15 cellular contexts compared by ENCODE assay signal in genomic region chr9:127829205-127829935, GRCh38. TPM values are rescaled to one million over a fixed set of nuclear protein-coding genes. Genes with fewer than 3 reads are reported as not detected.
DNase-seq lines count a peak whose midpoint lies in the region; ATAC-seq and TF ChIP-seq lines count a peak whose summit lies in the region.
"Had no signal": no experiment of that assay in that cellular context is flagged by ENCODE, and none has a peak within 500 bp of the region (broad histone marks: within the 10 kb centered on the region; RNA-seq: fewer than 3 reads in every experiment).

No MANE protein-coding gene starts in this region.

- H3K4ac ChIP-seq in IMR-90 (ENCODE audit: low read depth, low read length), result peak overlapping the region; percentile 67

- no peak overlapping the region; the same call in 1 of the 2 replicates for H3K18ac ChIP-seq in IMR-90 (ENCODE audit: low read depth, low read length)

- TF ChIP-seq RAD21 in IMR-90 (IDR thresholded peaks at IDR 0.05; ENCODE audit: low read length), result no peak

- peak overlapping the region; percentile 21; the same call in 1 of the 2 replicates for H4K91ac ChIP-seq in IMR-90 (ENCODE audit: insufficient read depth, low read depth, low read length)

- H3K4me1 ChIP-seq in IMR-90 (ENCODE audit: control insufficient read depth, insufficient read depth, low read length) (peaks cover 14% of the 10 kb centered on the region), mucosa of rectum (ENCODE audit: control insufficient read depth in 2 of 2, insufficient read depth in 2 of 2, low read length in 2 of 2) (peaks cover 4 to 18% of the 10 kb centered on the region in 2 donors), stomach (peaks cover 21 to 48% (median 37%) of the 10 kb centered on the region in 4 donors)

- H3K27ac ChIP-seq in IMR-90 (ENCODE audit: insufficient read depth, low read length), result peak overlapping the region; percentile 73; the same call in 1 of the 2 replicates
- H3K27ac ChIP-seq in coronary artery, result peak overlapping the region; percentile 88 to 91
- H3K27ac ChIP-seq in mucosa of rectum (ENCODE audit: low read depth in 2 of 2, low read length in 2 of 2), result peak overlapping the region; percentile 21 to 39
- H3K27ac ChIP-seq in stomach, result peak overlapping the region; percentile 57 to 83 (median 76)
- H3K27ac ChIP-seq: PC-9 had no signal

- in situ Hi-C loops in IMR-90 (cut with MboI; ENCODE audit: low sequenced_read_pairs), result no loop called here

- H3K4me3 ChIP-seq in IMR-90 (ENCODE audit: insufficient read depth, low read depth, low read length) (no peak overlapping the region), coronary artery (no peak overlapping the region), mucosa of rectum (ENCODE audit: low read length in 2 of 2) (no peak overlapping the region), stomach (no peak overlapping the region)
- H3K4me3 ChIP-seq: PC-9 had no signal

- H3K4me1 Mint-ChIP-seq in activated CD4-positive, alpha-beta T cell treated with anti-CD3 and anti-CD28 coated beads for 36 hours, result peaks cover 13% of the 10 kb centered on the region

- H4K20me1 ChIP-seq in IMR-90 (ENCODE audit: insufficient read depth, low read length), result no peaks in the 10 kb centered on the region

- H3K9me3 Mint-ChIP-seq in activated CD4-positive, alpha-beta T cell treated with anti-CD3 and anti-CD28 coated beads for 36 hours (ENCODE audit: low read depth), result no peaks in the 10 kb centered on the region
- H3K9me3 Mint-ChIP-seq: activated naive CD4-positive, alpha-beta T cell treated with anti-CD3 and anti-CD28 coated beads, Interleukin-2, amount 10 ng/mL, durations not matched to agents 7 days and 5 days; T-helper 2 cell treated with Interferon-gamma antibody and Interleukin-4, amounts not matched to agents 5 μg/mL and 100 μg/mL, for 36 hours had no signal

- no peak for ATAC-seq in IMR-90 (ENCODE audit: low read depth)
- ATAC-seq in activated CD4-positive, alpha-beta T cell treated with anti-CD3 and anti-CD28 coated beads for 36 hours, result no peak

- no peak overlapping the region for H3K4me2 ChIP-seq in IMR-90 (ENCODE audit: low read depth, low read length)
- H3K4me2 ChIP-seq: PC-9 had no signal

- peaks cover 17 to 65% of the 10 kb centered on the region in 2 experiments; a peak in 3 of 4 replicates for H3K79me1 ChIP-seq in IMR-90 (ENCODE audit: low read depth in 1 of 2, low read length in 2 of 2)

- no peaks in the 10 kb centered on the region for H3K27me3 ChIP-seq in IMR-90 (ENCODE audit: control insufficient read depth, insufficient read depth, low read length)
- no peaks in the 10 kb centered on the region for H3K27me3 ChIP-seq in mucosa of rectum (ENCODE audit: control insufficient read depth in 2 of 2, insufficient read depth in 2 of 2, low read length in 2 of 2)
- H3K27me3 ChIP-seq in stomach, result no peaks in the 10 kb centered on the region

- H3K9ac ChIP-seq in IMR-90 (ENCODE audit: low read depth, low read length) (no peak overlapping the region), mucosa of rectum (ENCODE audit: low read depth in 1 of 2, low read length in 2 of 2) (no peak overlapping the region)

- TF ChIP-seq POLR2A in IMR-90 (IDR thresholded peaks at IDR 0.05; ENCODE audit: low read depth, low read length), result no peak
- no peak for TF ChIP-seq POLR2A in stomach (IDR thresholded peaks at IDR 0.05)

- TF ChIP-seq CTCF in IMR-90 (conservative IDR thresholded peaks at IDR 0.05; ENCODE audit: low read depth, low read length), result no peak
- TF ChIP-seq CTCF in coronary artery (IDR thresholded peaks at IDR 0.05), result no peak
- no peak for TF ChIP-seq CTCF in stomach (IDR thresholded peaks at IDR 0.05)

- H3K4me3 Mint-ChIP-seq in activated CD4-positive, alpha-beta T cell treated with anti-CD3 and anti-CD28 coated beads for 36 hours, result no peak overlapping the region
- H3K4me3 Mint-ChIP-seq: activated naive CD4-positive, alpha-beta T cell treated with anti-CD3 and anti-CD28 coated beads, Interleukin-2, amount 10 ng/mL, durations not matched to agents 7 days and 5 days; T-helper 2 cell treated with Interferon-gamma antibody and Interleukin-4, amounts not matched to agents 5 μg/mL and 100 μg/mL, for 36 hours had no signal

- 0 out of 3 replicates have a peak overlapping the region, but pooled peaks have one; percentile 5 for H2BK15ac ChIP-seq in IMR-90 (ENCODE audit: low read depth, low read length)

- BruUV-seq in IMR-90 (replicated peaks; lab: Mats Ljungman, UMichigan), result no TSS peak

- H2AK5ac ChIP-seq in IMR-90 (ENCODE audit: low read depth, low read length), result peak overlapping the region; percentile 33; the same call in 1 of the 2 replicates

- H3K27ac Mint-ChIP-seq in activated CD4-positive, alpha-beta T cell treated with anti-CD3 and anti-CD28 coated beads for 36 hours, result no peak overlapping the region
- H3K27ac Mint-ChIP-seq: activated naive CD4-positive, alpha-beta T cell treated with anti-CD3 and anti-CD28 coated beads, Interleukin-2, amount 10 ng/mL, durations not matched to agents 7 days and 5 days; T-helper 2 cell treated with Interferon-gamma antibody and Interleukin-4, amounts not matched to agents 5 μg/mL and 100 μg/mL, for 36 hours had no signal

- H2BK5ac ChIP-seq in IMR-90 (ENCODE audit: low read depth, low read length, poor library complexity, severe bottlenecking), result peak overlapping the region; percentile 44

- no peak for TF ChIP-seq EP300 in stomach (IDR thresholded peaks at IDR 0.05)

- peak overlapping the region; percentile 54 for H4K5ac ChIP-seq in IMR-90 (ENCODE audit: low read depth, low read length)

- no peak overlapping the region for H4K8ac ChIP-seq in IMR-90 (ENCODE audit: low read depth in 2 of 2, low read length in 2 of 2)

- peaks cover 2% of the 10 kb centered on the region for H3K36me3 Mint-ChIP-seq in activated CD4-positive, alpha-beta T cell treated with anti-CD3 and anti-CD28 coated beads for 36 hours (ENCODE audit: low read depth)

- dilution Hi-C loops in IMR-90 (cut with HindIII; ENCODE audit: low sequenced_read_pairs, unreplicated experiment), result no loop called here

- DNase-seq in IMR-90 (no peak), coronary artery (ENCODE audit: low spot score) (no peak), stomach (no peak), NCI-H510A (lab: John Stamatoyannopoulos, UW) (no peak), NCI-H2196 (lab: John Stamatoyannopoulos, UW; ENCODE audit: unreplicated experiment) (no peak)
- DNase-seq in stimulated activated CD8-positive, alpha-beta memory T cell treated with anti-CD3 and anti-CD28 coated beads, Interleukin-4, amount 100 ng/mL, for 48 hours, result no peak
- no peak for DNase-seq in activated CD4-positive, alpha-beta T cell treated with anti-CD3 and anti-CD28 coated beads for 36 hours
- DNase-seq: activated CD4-positive, alpha-beta T cell treated with anti-CD3 and anti-CD28 coated beads, Interleukin-2, amount 50 U/mL, for 4 hours; activated naive CD4-positive, alpha-beta T cell treated with anti-CD3 and anti-CD28 coated beads, Interleukin-2, amount 10 ng/mL, durations not matched to agents 7 days and 5 days; kidney glomerular epithelial cell; PC-9; stimulated activated CD4-positive, alpha-beta T cell treated with anti-CD3 and anti-CD28 coated beads, Interleukin-4, amount 100 ng/mL, for 4 hours had no signal

- WGBS in IMR-90 (ENCODE audit: extremely low coverage in 2 of 2, insufficient read length in 1 of 2), 2 experiments, result 80% methylated on average over 1 of the region's 6 CpGs; no CpG with 5 or more reads in 1 of the 2 experiments
- 80 to 87% (median 84%) methylated on average over 5 to 6 of the region's 6 CpGs for WGBS in stomach, 5 donors

- intact Hi-C loops in IMR-90 (cut with micrococcal nuclease) (no loop called here), stomach (cut with DNase I; ENCODE audit: low total_unique reads) (no loop called here)
- intact Hi-C loops in activated CD4-positive, alpha-beta T cell treated with anti-CD3 and anti-CD28 coated beads for 36 hours (cut with DNase I, micrococcal nuclease), result no loop called here

- H3K9me1 ChIP-seq in IMR-90 (ENCODE audit: insufficient read depth, low read length), result peaks cover 12% of the 10 kb centered on the region

- POLR2A ChIA-PET in IMR-90 (lab: Charles Lee; ENCODE audit: unreplicated experiment), result no interaction called here
- POLR2A ChIA-PET in activated CD4-positive, alpha-beta T cell treated with anti-CD3 and anti-CD28 coated beads for 36 hours (lab: Charles Lee), result interaction anchor here (0.6 kb wide), 1 partner anchor 510 kb away, joined by 3 read pairs; no protein-coding TSS in a partner anchor

- peak overlapping the region; percentile 42 for H2AK9ac ChIP-seq in IMR-90 (replicated peaks; ENCODE audit: low read depth, low read length, poor library complexity)

- H3K56ac ChIP-seq in IMR-90 (ENCODE audit: extremely low read depth, insufficient read depth, low read length), result no peak overlapping the region

- CTCF ChIA-PET in IMR-90 (lab: Yijun Ruan, JAX), result interaction anchor here (0.7 kb wide), 1 partner anchor 41 kb away, joined by 3 read pairs; no protein-coding TSS in a partner anchor
- CTCF ChIA-PET in activated CD4-positive, alpha-beta T cell treated with anti-CD3 and anti-CD28 coated beads for 36 hours (lab: Charles Lee), result no interaction called here

- no peak overlapping the region for H3K14ac ChIP-seq in IMR-90 (replicated peaks; ENCODE audit: low read depth, low read length)

- 0 out of 2 replicates have a peak overlapping the region, but pooled peaks have one; percentile 29 for H2BK20ac ChIP-seq in IMR-90 (ENCODE audit: low read depth, low read length)

- no peaks in the 10 kb centered on the region for H3K9me3 ChIP-seq in IMR-90 (ENCODE audit: control insufficient read depth, insufficient read depth, low read length)
- no peaks in the 10 kb centered on the region for H3K9me3 ChIP-seq in mucosa of rectum (ENCODE audit: control insufficient read depth in 2 of 2, low read length in 2 of 2)
- H3K9me3 ChIP-seq in stomach, result no peaks in the 10 kb centered on the region

- no peak overlapping the region for H2AFZ ChIP-seq in IMR-90 (replicated peaks; ENCODE audit: low read length, poor library complexity)
- H2AFZ ChIP-seq: PC-9 had no signal

- H3K23ac ChIP-seq in IMR-90 (ENCODE audit: low read depth, low read length), result peak overlapping the region; percentile 20; the same call in 1 of the 2 replicates

- no peak overlapping the region for H2BK120ac ChIP-seq in IMR-90 (ENCODE audit: low read depth, low read length)

- peaks cover 24% of the 10 kb centered on the region for H3K36me3 ChIP-seq in IMR-90 (ENCODE audit: control insufficient read depth, insufficient read depth, low read length)
- peaks cover 4 to 6% of the 10 kb centered on the region in 2 donors for H3K36me3 ChIP-seq in mucosa of rectum (ENCODE audit: control insufficient read depth in 2 of 2, insufficient read depth in 2 of 2, low read length in 2 of 2)
- H3K36me3 ChIP-seq in stomach, result peaks cover 6 to 20% (median 15%) of the 10 kb centered on the region in 4 donors

- no peaks in the 10 kb centered on the region for H3K27me3 Mint-ChIP-seq in activated CD4-positive, alpha-beta T cell treated with anti-CD3 and anti-CD28 coated beads for 36 hours
- H3K27me3 Mint-ChIP-seq: activated naive CD4-positive, alpha-beta T cell treated with anti-CD3 and anti-CD28 coated beads, Interleukin-2, amount 10 ng/mL, durations not matched to agents 7 days and 5 days had no signal

RNA-seq across cellular contexts. Expression of gene ENG, which starts 25.1 kb away (rescaled TPM):
- total RNA-seq in IMR-90 (2012; rRNA removed), result 3.6 and 4.2 TPM in 2 replicates
- 73.9 and 83.3 TPM in 2 replicates for polyA plus RNA-seq in IMR-90 (2012; rRNA removed)
- 39.1 and 101 TPM in 2 replicates for polyA plus RNA-seq in IMR-90 (2012; cell fraction: cytosol; rRNA removed)
- polyA plus RNA-seq in IMR-90 (2012; cell fraction: nucleus; rRNA removed; ENCODE audit: low replicate concordance), result 36.4 and 102 TPM in 2 replicates
- total RNA-seq in stomach, result 10 to 100 TPM in 4 of 5 donors, 1 to 10 TPM in 1; 4.0 to 58.5 (median 44.3) TPM
- 10 to 100 TPM; 16.0 to 28.8 (median 21.5) TPM for polyA plus RNA-seq in stomach
- total RNA-seq in activated CD4-positive, alpha-beta T cell treated with anti-CD3 and anti-CD28 coated beads for 36 hours, result 10 to 100 TPM; 13.9 to 15.2 TPM

RNA-seq across cellular contexts. Expression of gene FPGS, which starts 26.7 kb away (rescaled TPM):
- 43.9 and 45.5 TPM in 2 replicates for total RNA-seq in IMR-90 (2012; rRNA removed)
- 71.5 and 75.7 TPM in 2 replicates for polyA plus RNA-seq in IMR-90 (2012; rRNA removed)
- polyA plus RNA-seq in IMR-90 (2012; cell fraction: cytosol; rRNA removed), result 39.9 and 56.3 TPM in 2 replicates
- 94.7 and 201 TPM in 2 replicates for polyA plus RNA-seq in IMR-90 (2012; cell fraction: nucleus; rRNA removed; ENCODE audit: low replicate concordance)
- 100 to 1,000 TPM in 2 of 5 donors, 10 to 100 TPM in 3; 67.0 to 235 (median 97.1) TPM for total RNA-seq in stomach
- 10 to 100 TPM; 29.1 to 42.7 (median 30.2) TPM for polyA plus RNA-seq in stomach
- total RNA-seq in activated CD4-positive, alpha-beta T cell treated with anti-CD3 and anti-CD28 coated beads for 36 hours, result 10 to 100 TPM; 71.9 to 80.4 TPM

RNA-seq across cellular contexts. Expression of gene CDK9, which starts 43.5 kb away (rescaled TPM):
- total RNA-seq in IMR-90 (2012; rRNA removed), result 28.9 and 30.3 TPM in 2 replicates
- polyA plus RNA-seq in IMR-90 (2012; rRNA removed), result 49.9 and 52.1 TPM in 2 replicates
- 34.4 and 54.3 TPM in 2 replicates for polyA plus RNA-seq in IMR-90 (2012; cell fraction: cytosol; rRNA removed)
- 140 and 177 TPM in 2 replicates for polyA plus RNA-seq in IMR-90 (2012; cell fraction: nucleus; rRNA removed; ENCODE audit: low replicate concordance)
- total RNA-seq in stomach, result 100 to 1,000 TPM in 1 of 5 donors, 10 to 100 TPM in 4; 42.8 to 114 (median 92.7) TPM
- polyA plus RNA-seq in stomach, result 10 to 100 TPM; 25.3 to 34.7 (median 34.4) TPM
- 10 to 100 TPM; 63.8 to 80.4 TPM for total RNA-seq in activated CD4-positive, alpha-beta T cell treated with anti-CD3 and anti-CD28 coated beads for 36 hours

RNA-seq across cellular contexts. Expression of gene AK1, which starts 48.1 kb away (rescaled TPM):
- total RNA-seq in IMR-90 (2012; rRNA removed), result 44.8 and 51.4 TPM in 2 replicates
- 119 and 126 TPM in 2 replicates for polyA plus RNA-seq in IMR-90 (2012; rRNA removed)
- 146 and 387 TPM in 2 replicates for polyA plus RNA-seq in IMR-90 (2012; cell fraction: cytosol; rRNA removed)
- polyA plus RNA-seq in IMR-90 (2012; cell fraction: nucleus; rRNA removed; ENCODE audit: low replicate concordance), result 158 and 207 TPM in 2 replicates
- total RNA-seq in stomach, result 10 to 100 TPM in 3 of 5 donors, 1 to 10 TPM in 1, not detected in 1; 7.2 to 88.3 (median 39.8) TPM
- 10 to 100 TPM; 64.4 to 92.1 (median 89.7) TPM for polyA plus RNA-seq in stomach
- total RNA-seq in activated CD4-positive, alpha-beta T cell treated with anti-CD3 and anti-CD28 coated beads for 36 hours, result 10 to 100 TPM; 14.5 to 23.9 TPM

RNA-seq across cellular contexts. Expression of gene SH2D3C, which starts 50.9 kb away (rescaled TPM):
- total RNA-seq in IMR-90 (2012; rRNA removed) (under 0.01 and 0.28 TPM in 2 replicates), stomach (10 to 100 TPM in 1 of 5 donors, 1 to 10 TPM in 2, not detected in 2; 1.8 to 38.1 (median 5.1) TPM)
- polyA plus RNA-seq in IMR-90 (2012; rRNA removed) (0.22 and 0.24 TPM in 2 replicates), stomach (1 to 10 TPM; 3.5 to 4.7 (median 4.3) TPM)
- 0.06 and 0.38 TPM in 2 replicates for polyA plus RNA-seq in IMR-90 (2012; cell fraction: cytosol; rRNA removed)
- polyA plus RNA-seq in IMR-90 (2012; cell fraction: nucleus; rRNA removed; ENCODE audit: low replicate concordance), result 0.05 and 0.29 TPM in 2 replicates
- total RNA-seq in activated CD4-positive, alpha-beta T cell treated with anti-CD3 and anti-CD28 coated beads for 36 hours, result 10 to 100 TPM; 30.3 to 35.2 TPM
- total RNA-seq: M059J had no signal

Comparison
In these comparisons a context has a peak if more than half of its experiments do, and no peak if none do; other contexts are left out.
1. H3K27ac ChIP-seq: peak in every context shown above with its lines; median percentile 90 in coronary artery; 76 in stomach; 73 in IMR-90; 30 in mucosa of rectum.